Comparison of ENCODE assay signal across 15 cellular contexts in the genomic region with DNA sequence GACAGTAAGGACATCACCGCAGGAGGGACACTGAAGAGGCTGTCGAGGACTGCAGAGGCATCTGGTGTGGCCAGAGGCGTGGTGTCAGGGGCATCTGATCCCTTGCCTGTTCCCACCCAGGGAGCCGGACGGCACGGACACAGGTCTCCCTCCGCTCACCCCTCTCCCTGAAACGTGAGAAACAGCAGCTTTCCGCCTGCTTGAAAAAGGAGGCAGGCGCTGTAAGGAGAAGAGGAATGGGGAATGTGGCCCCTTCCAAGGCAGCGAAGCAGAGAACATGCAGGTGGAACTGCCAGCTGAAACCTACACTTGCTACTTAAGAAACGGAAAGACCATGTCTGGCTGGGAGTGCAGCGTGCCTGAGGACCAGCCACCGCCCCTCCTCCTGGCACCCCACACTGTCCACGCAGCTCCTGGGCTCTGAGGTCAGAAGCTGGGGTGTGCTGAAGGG.
DNase-seq lines count a peak whose midpoint lies in the region; ATAC-seq lines count a peak whose summit lies in the region.
"Had no signal": no experiment of that assay in that cellular context is flagged by ENCODE, and none has a peak within 500 bp of the region (broad histone marks: within the 10 kb centered on the region; RNA-seq: fewer than 3 reads in every experiment).

No MANE protein-coding gene starts in this region.

- no peaks in the 10 kb centered on the region for H3K27me3 ChIP-seq in neuronal stem cell (ENCODE audit: control insufficient read depth in 3 of 3, insufficient read depth in 3 of 3, low read depth in 1 of 3, low read length in 3 of 3)
- H3K27me3 ChIP-seq: BLaER1 treated with 17β-estradiol and CSF1 and Interleukin-3, amounts not matched to agents 10 nM and 100 nM had no signal

- no peak overlapping the region for H4K91ac ChIP-seq in neuronal stem cell (ENCODE audit: low read depth, low read length, poor library complexity)

- no peak overlapping the region for H2AFZ ChIP-seq in neuronal stem cell (ENCODE audit: low read length)

- DNase-seq in cardiac septum (ENCODE audit: low spot score) (peak; percentile 47), left ventricle myocardium superior (no peak), ecto neural progenitor cell (ENCODE audit: low spot score) (peak; percentile 43), neuronal stem cell (ENCODE audit: low spot score) (no peak), NCI-H1436 (lab: John Stamatoyannopoulos, UW) (no peak)
- DNase-seq: Calu3; CD8-positive, alpha-beta T cell; HFFc6; KBM-7; NCI-H1105 treated with DMSO at 0.1 percent for 48 hours had no signal

- H3K27ac ChIP-seq in neuronal stem cell (replicated peaks; ENCODE audit: low read length), result no peak overlapping the region
- H3K27ac ChIP-seq: BLaER1 treated with 17β-estradiol and CSF1 and Interleukin-3, amounts not matched to agents 10 nM and 100 nM; SK-N-MC had no signal

- no peak overlapping the region for H2AK5ac ChIP-seq in neuronal stem cell (ENCODE audit: low read depth, low read length)

- H3K9me3 ChIP-seq in neuronal stem cell (replicated peaks in 1 of 2; ENCODE audit: control insufficient read depth in 2 of 2, insufficient read depth in 1 of 2, low read depth in 1 of 2, low read length in 2 of 2), result peaks cover 0 to 1% of the 10 kb centered on the region in 2 donors
- H3K9me3 ChIP-seq: BLaER1 treated with 17β-estradiol and CSF1 and Interleukin-3, amounts not matched to agents 10 nM and 100 nM had no signal

- no peaks in the 10 kb centered on the region for H3K79me1 ChIP-seq in neuronal stem cell (ENCODE audit: low read depth, low read length)

- no CpG with 5 or more reads among the region's 15 CpGs for WGBS in neuronal stem cell (ENCODE audit: extremely low coverage in 2 of 2, insufficient read length in 2 of 2, insufficient replicate concordance in 1 of 2), 2 donors

- H3K36me3 ChIP-seq in neuronal stem cell (replicated peaks in 1 of 2; ENCODE audit: control insufficient read depth in 2 of 2, insufficient read depth in 2 of 2, low read length in 2 of 2), result peaks cover 3 to 15% of the 10 kb centered on the region in 2 donors

- no peak overlapping the region for H2BK120ac ChIP-seq in neuronal stem cell (ENCODE audit: low read depth, low read length)

- no peak overlapping the region for H3K9ac ChIP-seq in neuronal stem cell (ENCODE audit: low read depth, low read length, poor library complexity)
- H3K9ac ChIP-seq: BLaER1 treated with 17β-estradiol and CSF1 and Interleukin-3, amounts not matched to agents 10 nM and 100 nM had no signal

- H2BK12ac ChIP-seq in neuronal stem cell (ENCODE audit: low read length), result no peak overlapping the region

- intact Hi-C loops in cardiac septum (cut with DNase I), result no loop called here
- intact Hi-C loops in left ventricle myocardium superior (cut with micrococcal nuclease), result no loop called here

- H3K18ac ChIP-seq in neuronal stem cell (ENCODE audit: low read length), result peak overlapping the region; percentile 32

- H3K4me1 ChIP-seq in neuronal stem cell (ENCODE audit: control insufficient read depth in 2 of 2, insufficient read depth in 1 of 2, low read depth in 1 of 2, low read length in 2 of 2), result peaks cover 3 to 11% of the 10 kb centered on the region in 2 donors

- H3K4me2 ChIP-seq in neuronal stem cell (ENCODE audit: insufficient read depth, low read length, poor library complexity, severe bottlenecking), result no peak overlapping the region
- H3K4me2 ChIP-seq: BLaER1 treated with 17β-estradiol and CSF1 and Interleukin-3, amounts not matched to agents 10 nM and 100 nM had no signal

- peak overlapping the region; percentile 8 for H3K23ac ChIP-seq in neuronal stem cell (ENCODE audit: low read depth, low read length, poor library complexity)

- H3K4me3 ChIP-seq in neuronal stem cell (ENCODE audit: low read length in 2 of 2), result peak overlapping the region in 1 of 2 donors; percentile 8
- H3K4me3 ChIP-seq: BLaER1 treated with 17β-estradiol and CSF1 and Interleukin-3, amounts not matched to agents 10 nM and 100 nM; SK-N-MC had no signal

- H2BK15ac ChIP-seq in neuronal stem cell (ENCODE audit: low read length), result no peak overlapping the region

- no peak overlapping the region for H3K14ac ChIP-seq in neuronal stem cell (ENCODE audit: low read length)

- ATAC-seq in left ventricle myocardium superior, result no peak
- ATAC-seq in HG02623 (IDR thresholded peaks at IDR 0.05; ENCODE audit: unreplicated experiment), result no peak
- no peak for ATAC-seq in GM21717 (IDR thresholded peaks at IDR 0.05; ENCODE audit: unreplicated experiment)
- ATAC-seq: CD8-positive, alpha-beta T cell; Panc1 had no signal

- H3K4ac ChIP-seq in neuronal stem cell (ENCODE audit: low read length), result no peak overlapping the region

- H4K8ac ChIP-seq in neuronal stem cell (ENCODE audit: low read depth, low read length), result no peak overlapping the region

- H2BK5ac ChIP-seq in neuronal stem cell (ENCODE audit: low read length), result no peak overlapping the region

Comparison
In these comparisons a context has a peak if more than half of its experiments do, and no peak if none do; other contexts are left out.
1. DNase-seq: peak in cardiac septum (single experiment) and ecto neural progenitor cell (single experiment); none in left ventricle myocardium superior (single experiment), neuronal stem cell (single experiment) and NCI-H1436 (single experiment).